ENCODE assay signal across 15 cellular contexts in genomic region chr11:61756147-61756451, GRCh38. TPM values are rescaled to one million over a fixed set of nuclear protein-coding genes. Genes with fewer than 3 reads are reported as not detected.
DNase-seq lines count a peak whose midpoint lies in the region; ATAC-seq, FAIRE-seq and TF ChIP-seq lines count a peak whose summit lies in the region.
"Had no signal": no experiment of that assay in that cellular context is flagged by ENCODE, and none has a peak within 500 bp of the region (broad histone marks: within the 10 kb centered on the region; RNA-seq: fewer than 3 reads in every experiment).

No MANE protein-coding gene starts in this region.

- H3K4me1 Mint-ChIP-seq in activated T-helper 17 cell treated with anti-CD3 and anti-CD28 coated beads, Interleukin-2, amount 50 U/mL, for 72 hours = peaks cover 11% of the 10 kb centered on the region

- H3K27me3 ChIP-seq in smooth muscle cell (ENCODE audit: low read depth) = no peaks in the 10 kb centered on the region
- H3K27me3 ChIP-seq in left lung = peaks cover 0 to 29% of the 10 kb centered on the region in 2 donors

- H3K4me3 Mint-ChIP-seq in activated T-helper 17 cell treated with anti-CD3 and anti-CD28 coated beads, Interleukin-2, amount 50 U/mL, for 72 hours = peak overlapping the region; percentile 52

- intact Hi-C loops in kidney (cut with DNase I) = no loop called here
- intact Hi-C loops in left lung (cut with DNase I) = no loop called here

- DNase-seq in kidney = no peak
- DNase-seq in smooth muscle cell (lab: John Stamatoyannopoulos, UW; ENCODE audit: unreplicated experiment) = no peak
- no peak for DNase-seq in dermis blood vessel endothelial cell
- no peak for DNase-seq in frontal cortex (ENCODE audit: low spot score in 2 of 2)
- no peak for DNase-seq in left lung
- DNase-seq: activated CD4-positive, CD25-positive, alpha-beta regulatory T cell treated with anti-CD3 and anti-CD28 coated beads, Interleukin-2, amount 50 U/mL, for 72 hours; gastrocnemius medialis; NCI-H1694 treated with DMSO at 0.1 percent for 48 hours; stimulated activated CD4-positive, alpha-beta T cell treated with anti-CD3 and anti-CD28 coated beads, Interleukin-2, amount 100 ng/mL, for 24 hours; T-helper 17 cell had no signal

- no peaks in the 10 kb centered on the region for H3K36me3 Mint-ChIP-seq in activated T-helper 17 cell treated with anti-CD3 and anti-CD28 coated beads, Interleukin-2, amount 50 U/mL, for 72 hours (ENCODE audit: low read depth)

- peak overlapping the region in 1 of 2 donors; percentile 49 for H3K4me3 ChIP-seq in kidney (ENCODE audit: low read length in 2 of 2)
- H3K4me3 ChIP-seq in smooth muscle cell = no peak overlapping the region
- no peak overlapping the region for H3K4me3 ChIP-seq in left lung
- H3K4me3 ChIP-seq: gastrocnemius medialis had no signal

- peak overlapping the region; percentile 90 for H3K27ac Mint-ChIP-seq in activated T-helper 17 cell treated with anti-CD3 and anti-CD28 coated beads, Interleukin-2, amount 50 U/mL, for 72 hours
- H3K27ac Mint-ChIP-seq: T-helper 17 cell had no signal

- H3K36me3 ChIP-seq in kidney (ENCODE audit: control insufficient read depth in 1 of 2, insufficient read depth in 2 of 2, low read length in 2 of 2) = no peaks in the 10 kb centered on the region
- no peaks in the 10 kb centered on the region for H3K36me3 ChIP-seq in smooth muscle cell (ENCODE audit: low read depth)
- H3K36me3 ChIP-seq in left lung = no peaks in the 10 kb centered on the region
- H3K36me3 ChIP-seq: gastrocnemius medialis had no signal

- no peaks in the 10 kb centered on the region for H3K9me3 Mint-ChIP-seq in activated T-helper 17 cell treated with anti-CD3 and anti-CD28 coated beads, Interleukin-2, amount 50 U/mL, for 72 hours
- H3K9me3 Mint-ChIP-seq: activated T-helper 2 cell treated with anti-CD3 and anti-CD28 coated beads, Interferon-gamma antibody, Interleukin-2, Interleukin-4, amounts not matched to agents 10 μg/mL and 5 μg/mL and 100 μg/mL, durations not matched to agents 14 hours and 24 hours and 36 hours had no signal

- peaks cover 4% of the 10 kb centered on the region for H3F3A ChIP-seq in smooth muscle cell (ENCODE audit: low read depth)

- H2AFZ ChIP-seq in smooth muscle cell (ENCODE audit: low read depth) = no peak overlapping the region

- TF ChIP-seq CTCF in kidney (IDR thresholded peaks at IDR 0.05; ENCODE audit: borderline replicate concordance, extremely low read depth, insufficient read depth) (no peak), smooth muscle cell (IDR thresholded peaks at IDR 0.05; ENCODE audit: borderline replicate concordance, insufficient read depth, poor library complexity, severe bottlenecking) (no peak), left lung (IDR thresholded peaks at IDR 0.05) (no peak)

- H3K27ac ChIP-seq in kidney (ENCODE audit: low read depth in 2 of 2, low read length in 2 of 2) = peak overlapping the region; percentile 57 to 75
- peak overlapping the region; percentile 60 for H3K27ac ChIP-seq in smooth muscle cell (ENCODE audit: low read depth)
- H3K27ac ChIP-seq in left lung = no peak overlapping the region
- H3K27ac ChIP-seq: gastrocnemius medialis had no signal

- H3K4me1 ChIP-seq in kidney (ENCODE audit: control insufficient read depth in 1 of 2, insufficient read depth in 1 of 2, low read depth in 1 of 2, low read length in 2 of 2) (peaks cover 0 to 23% of the 10 kb centered on the region in 2 donors), smooth muscle cell (ENCODE audit: low read depth) (peaks cover 26% of the 10 kb centered on the region), left lung (peaks cover 3 to 12% of the 10 kb centered on the region in 2 donors)
- H3K4me1 ChIP-seq: gastrocnemius medialis had no signal

- H3K9me3 ChIP-seq in kidney (ENCODE audit: control insufficient read depth in 1 of 2, low read length in 2 of 2) = no peaks in the 10 kb centered on the region
- no peaks in the 10 kb centered on the region for H3K9me3 ChIP-seq in smooth muscle cell (replicated peaks; ENCODE audit: low read depth)
- H3K9me3 ChIP-seq in left lung = no peaks in the 10 kb centered on the region
- H3K9me3 ChIP-seq: gastrocnemius medialis had no signal

- peak overlapping the region; percentile 89 for H3K4me2 ChIP-seq in smooth muscle cell

- peaks cover 34% of the 10 kb centered on the region for H4K20me1 ChIP-seq in smooth muscle cell (ENCODE audit: low read depth)

- 62% methylated on average over 4 of the region's 4 CpGs for WGBS in smooth muscle cell (ENCODE audit: low lambda C conversion rate)

- H3K27me3 Mint-ChIP-seq in activated T-helper 17 cell treated with anti-CD3 and anti-CD28 coated beads, Interleukin-2, amount 50 U/mL, for 72 hours = peaks cover 3% of the 10 kb centered on the region

- ATAC-seq in HG03460 (IDR thresholded peaks at IDR 0.05; ENCODE audit: unreplicated experiment) = peak; percentile 8
- ATAC-seq in activated T-helper 17 cell treated with anti-CD3 and anti-CD28 coated beads, Interleukin-2, amount 50 U/mL, for 72 hours (replicated peaks) = no peak
- no peak for ATAC-seq in left lung
- ATAC-seq: gastrocnemius medialis, Panc1, T-helper 17 cell had no signal

- peaks cover 73% of the 10 kb centered on the region for H3K79me2 ChIP-seq in smooth muscle cell (ENCODE audit: low read depth)

- H3K9ac ChIP-seq in kidney (ENCODE audit: low read length in 2 of 2) (peak overlapping the region in 1 of 2 donors; percentile 46), smooth muscle cell (ENCODE audit: low read depth) (peak overlapping the region; percentile 22)

- FAIRE-seq in kidney (lab: Jason Lieb, UNC) (no peak), frontal cortex (lab: Jason Lieb, UNC) (no peak)
- FAIRE-seq: G401.6 had no signal

RNA-seq across cellular contexts. Expression of gene MYRF, which starts 3.7 kb away (rescaled TPM):
- total RNA-seq in activated T-helper 17 cell treated with anti-CD3 and anti-CD28 coated beads, Interleukin-2, amount 50 U/mL, for 72 hours = 1 to 10 TPM; 1.2 to 5.9 TPM
- 36.3 TPM for total RNA-seq in kidney
- polyA plus RNA-seq in kidney (ENCODE audit: insufficient read depth, low read depth, low replicate concordance) = 6.0 TPM
- total RNA-seq in smooth muscle cell = 11.1 and 12.2 TPM in 2 replicates
- polyA plus RNA-seq in smooth muscle cell = 13.7 and 19.0 TPM in 2 replicates
- 0.17 and 0.28 TPM in 2 replicates for total RNA-seq in dermis blood vessel endothelial cell
- total RNA-seq in frontal cortex = 0.82 TPM
- total RNA-seq in left lung = 10 to 100 TPM; 15.4 to 17.3 TPM

RNA-seq across cellular contexts. Expression of gene TMEM258, which starts 36.3 kb away (rescaled TPM):
- 100 to 1,000 TPM; 135 to 156 TPM for total RNA-seq in activated T-helper 17 cell treated with anti-CD3 and anti-CD28 coated beads, Interleukin-2, amount 50 U/mL, for 72 hours
- total RNA-seq in kidney (92.1 TPM), smooth muscle cell (97.2 and 118 TPM in 2 replicates), dermis blood vessel endothelial cell (27.9 and 41.0 TPM in 2 replicates), frontal cortex (62.4 TPM), left lung (100 to 1,000 TPM; 129 to 136 TPM)
- polyA plus RNA-seq in kidney (ENCODE audit: insufficient read depth, low read depth, low replicate concordance) (228 TPM), smooth muscle cell (300 and 317 TPM in 2 replicates)

RNA-seq across cellular contexts. Expression of gene FEN1, which starts 36.6 kb away (rescaled TPM):
- total RNA-seq in activated T-helper 17 cell treated with anti-CD3 and anti-CD28 coated beads, Interleukin-2, amount 50 U/mL, for 72 hours = 100 to 1,000 TPM in 1 of 2 donors, 10 to 100 TPM in 1; 72.6 to 133 TPM
- total RNA-seq in kidney (8.8 TPM), smooth muscle cell (12.1 and 15.6 TPM in 2 replicates), dermis blood vessel endothelial cell (27.4 and 48.5 TPM in 2 replicates), frontal cortex (15.9 TPM), left lung (10 to 100 TPM; 13.9 to 23.1 TPM)
- polyA plus RNA-seq in kidney (ENCODE audit: insufficient read depth, low read depth, low replicate concordance) (8.5 TPM), smooth muscle cell (21.1 and 23.3 TPM in 2 replicates)

Comparison
In these comparisons a context has a peak if more than half of its experiments do, and no peak if none do; other contexts are left out.
1. H3K27ac ChIP-seq: peak in kidney (2 of 2) and smooth muscle cell (single experiment); none in left lung (0 of 2).